13 cellular contexts compared by ENCODE assay signal in the genomic region with DNA sequence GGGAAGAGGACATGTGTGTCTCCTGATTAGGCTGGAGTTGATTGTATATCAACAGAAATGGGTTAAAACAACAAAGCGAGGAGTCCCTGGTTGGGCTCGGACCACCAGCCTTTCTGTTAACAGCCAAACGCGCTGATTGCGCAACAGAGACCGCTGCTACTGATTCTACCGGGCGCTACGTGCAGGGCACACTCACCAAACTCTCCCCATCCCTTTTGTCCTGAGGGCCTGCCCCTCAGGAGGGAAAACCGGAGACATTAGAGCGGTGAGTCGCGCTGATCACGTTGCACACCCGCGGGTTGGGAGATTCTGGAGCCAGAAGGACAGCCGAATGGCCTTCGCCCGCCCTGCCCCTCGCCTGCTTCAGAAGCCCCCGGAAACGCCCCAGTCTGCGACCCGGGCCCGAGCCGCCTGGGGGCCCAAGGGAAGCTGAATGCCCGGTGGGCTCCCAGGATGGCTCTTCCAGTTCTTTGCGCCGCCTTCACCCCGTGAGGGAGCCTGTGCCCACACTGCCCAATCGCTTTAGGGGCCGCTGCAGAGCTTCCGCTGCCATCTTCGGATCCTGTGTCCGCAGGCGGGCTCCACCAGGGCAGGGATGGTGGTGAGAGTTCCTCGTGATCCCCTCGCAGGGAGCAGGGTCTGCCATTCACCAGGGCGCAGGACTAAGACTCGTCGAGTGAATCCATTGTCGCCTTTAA.
DNase-seq lines count a peak whose midpoint lies in the region; ATAC-seq, FAIRE-seq and TF ChIP-seq lines count a peak whose summit lies in the region.
"Had no signal": no experiment of that assay in that cellular context is flagged by ENCODE, and none has a peak within 500 bp of the region (broad histone marks: within the 10 kb centered on the region; RNA-seq: fewer than 3 reads in every experiment).

No MANE protein-coding gene starts in this region.

- no peak for TF ChIP-seq CTCF in CD4-positive, alpha-beta T cell (IDR thresholded peaks at IDR 0.05)
- no peak for TF ChIP-seq CTCF in nephron (IDR thresholded peaks at IDR 0.05; ENCODE audit: unreplicated experiment in 3 of 3)

- DNase-seq in CD4-positive, alpha-beta T cell = no peak
- DNase-seq in SW 1271 (lab: John Stamatoyannopoulos, UW) (no peak), GM03348 (ENCODE audit: low spot score) (no peak), SW480 (ENCODE audit: low spot score) (no peak), GM19239 (ENCODE audit: insufficient read length, low spot score) (no peak)
- DNase-seq: activated CD4-positive, alpha-beta T cell treated with anti-CD3 and anti-CD28 coated beads for 1 hour; DMS53; NCI-H226; SHP77 treated with DMSO at 0.1 percent for 48 hours had no signal

- POLR2A ChIA-PET in CD4-positive, alpha-beta T cell (lab: Charles Lee) = interaction anchor here (1.3 to 1.9 kb wide), 4 partner anchors 14 to 54 kb away, joined by 3 to 32 read pairs (median 4); no protein-coding TSS in a partner anchor

- H3K4me1 ChIP-seq in HUES6 (ENCODE audit: control insufficient read depth, insufficient read depth, low read length) = peaks cover 3% of the 10 kb centered on the region; the same call in 1 of the 2 replicates

- H3K9me3 Mint-ChIP-seq in CD4-positive, alpha-beta T cell = no peaks in the 10 kb centered on the region
- no peaks in the 10 kb centered on the region for H3K9me3 Mint-ChIP-seq in dendritic cell treated with granulocyte-macrophage colony-stimulating factor and Interleukin-4, amounts not matched to agents 40 ng/mL and 50 ng/mL, for 4 days
- H3K9me3 Mint-ChIP-seq in nephron = peaks cover 37% of the 10 kb centered on the region

- intact Hi-C loops in CD4-positive, alpha-beta T cell (cut with DNase I, micrococcal nuclease) = no loop called here
- intact Hi-C loops in dendritic cell treated with granulocyte-macrophage colony-stimulating factor and Interleukin-4, amounts not matched to agents 40 ng/mL and 50 ng/mL, for 4 days (cut with micrococcal nuclease) = no loop called here

- H3K36me3 Mint-ChIP-seq in CD4-positive, alpha-beta T cell (ENCODE audit: low read depth) = no peaks in the 10 kb centered on the region
- H3K36me3 Mint-ChIP-seq in dendritic cell treated with granulocyte-macrophage colony-stimulating factor and Interleukin-4, amounts not matched to agents 40 ng/mL and 50 ng/mL, for 4 days (ENCODE audit: low read depth) = peaks cover 6% of the 10 kb centered on the region
- H3K36me3 Mint-ChIP-seq in nephron (ENCODE audit: low read depth) = peaks cover 3% of the 10 kb centered on the region

- H3K4me1 Mint-ChIP-seq in CD4-positive, alpha-beta T cell (ENCODE audit: low read depth) = peaks cover 22% of the 10 kb centered on the region
- H3K4me1 Mint-ChIP-seq in dendritic cell treated with granulocyte-macrophage colony-stimulating factor and Interleukin-4, amounts not matched to agents 40 ng/mL and 50 ng/mL, for 4 days (ENCODE audit: low read depth) = peaks cover 23% of the 10 kb centered on the region
- peaks cover 16% of the 10 kb centered on the region for H3K4me1 Mint-ChIP-seq in nephron

- peak overlapping the region; percentile 94 for H3K4me3 Mint-ChIP-seq in CD4-positive, alpha-beta T cell
- peak overlapping the region; percentile 94 for H3K4me3 Mint-ChIP-seq in dendritic cell treated with granulocyte-macrophage colony-stimulating factor and Interleukin-4, amounts not matched to agents 40 ng/mL and 50 ng/mL, for 4 days
- H3K4me3 Mint-ChIP-seq in nephron = peak overlapping the region in 2 of 3 experiments; percentile 78 to 82

- no peaks in the 10 kb centered on the region for H3K9me3 ChIP-seq in CD4-positive, alpha-beta T cell (ENCODE audit: control insufficient read depth, low read length)
- H3K9me3 ChIP-seq in HUES6 (ENCODE audit: control insufficient read depth, insufficient read depth, low read depth, low read length) = no peaks in the 10 kb centered on the region

- peak overlapping the region; percentile 37 for H3K9ac ChIP-seq in HUES6 (ENCODE audit: low read length)

- no peaks in the 10 kb centered on the region for H3K36me3 ChIP-seq in HUES6 (ENCODE audit: control insufficient read depth, insufficient read depth, low read length)
- H3K36me3 ChIP-seq: left lung had no signal

- no peak overlapping the region for H3K27ac Mint-ChIP-seq in CD4-positive, alpha-beta T cell
- H3K27ac Mint-ChIP-seq in dendritic cell treated with granulocyte-macrophage colony-stimulating factor and Interleukin-4, amounts not matched to agents 40 ng/mL and 50 ng/mL, for 4 days = peak overlapping the region; percentile 91
- no peak overlapping the region for H3K27ac Mint-ChIP-seq in nephron

- no peak overlapping the region for H3K27ac ChIP-seq in CD4-positive, alpha-beta T cell (ENCODE audit: low read depth, low read length)
- no peak overlapping the region for H3K27ac ChIP-seq in HUES6 (ENCODE audit: low read depth, low read length)

- peak overlapping the region; percentile 66 for H3K4me3 ChIP-seq in HUES6 (ENCODE audit: low read depth, low read length)

- H3K27me3 Mint-ChIP-seq in CD4-positive, alpha-beta T cell = peaks cover 40% of the 10 kb centered on the region
- peaks cover 12% of the 10 kb centered on the region for H3K27me3 Mint-ChIP-seq in dendritic cell treated with granulocyte-macrophage colony-stimulating factor and Interleukin-4, amounts not matched to agents 40 ng/mL and 50 ng/mL, for 4 days
- H3K27me3 Mint-ChIP-seq in nephron (ENCODE audit: low read depth) = peaks cover 42% of the 10 kb centered on the region

- H3K27me3 ChIP-seq in CD4-positive, alpha-beta T cell (ENCODE audit: control insufficient read depth, insufficient read depth, low read length) = peaks cover 10% of the 10 kb centered on the region
- H3K27me3 ChIP-seq in HUES6 (ENCODE audit: control insufficient read depth, insufficient read depth, low read length) = peaks cover 39% of the 10 kb centered on the region

- no peak for FAIRE-seq in GM19239 (lab: Jason Lieb, UNC)

- ATAC-seq in CD4-positive, alpha-beta T cell (ENCODE audit: poor library complexity) = no peak

- CTCF ChIA-PET in CD4-positive, alpha-beta T cell (lab: Charles Lee) = no interaction called here
